ENCODE assay signal across 23 cellular contexts in genomic region chr16:2827831-2828520, GRCh38. TPM values are rescaled to one million over a fixed set of nuclear protein-coding genes. Genes with fewer than 3 reads are reported as not detected.
DNase-seq lines count a peak whose midpoint lies in the region; ATAC-seq, FAIRE-seq and TF ChIP-seq lines count a peak whose summit lies in the region.
"Had no signal": no experiment of that assay in that cellular context is flagged by ENCODE, and none has a peak within 500 bp of the region (broad histone marks: within the 10 kb centered on the region; RNA-seq: fewer than 3 reads in every experiment).

No MANE protein-coding gene starts in this region.

- H3K9me3 ChIP-seq in lower lobe of right lung = no peaks in the 10 kb centered on the region
- H3K9me3 ChIP-seq in upper lobe of right lung = no peaks in the 10 kb centered on the region
- H3K9me3 ChIP-seq: HAP-1 had no signal

- FAIRE-seq in frontal cortex (lab: Jason Lieb, UNC) = no peak
- FAIRE-seq: HTR-8/SVneo had no signal

- DNase-seq in NCI-H1694 treated with DMSO at 0.1 percent for 48 hours (lab: John Stamatoyannopoulos, UW) = peak; percentile 1
- DNase-seq in NCI-H1694 (lab: John Stamatoyannopoulos, UW) = no peak
- DNase-seq in lower lobe of right lung = peak; percentile 25
- peak; percentile 58 for DNase-seq in upper lobe of right lung
- no peak for DNase-seq in frontal cortex (ENCODE audit: low spot score in 2 of 2)
- DNase-seq in erythroblast (lab: John Stamatoyannopoulos, UW) = no peak
- DNase-seq: DND-41, NCI-H1105 treated with DMSO at 0.1 percent for 48 hours, NCI-H187, NCI-H2107, NCI-H2227 treated with DMSO at 0.1 percent for 48 hours, NCI-H524, NCI-H82, OCI-M1, SHP77 treated with DMSO at 0.1 percent for 48 hours had no signal

- intact Hi-C loops in lower lobe of right lung (cut with DNase I) (no loop called here), upper lobe of right lung (cut with DNase I) (no loop called here)

- ATAC-seq in lower lobe of right lung (no peak), upper lobe of right lung (no peak), HG03135 (IDR thresholded peaks at IDR 0.05; ENCODE audit: unreplicated experiment) (no peak)

- TF ChIP-seq CTCF in lower lobe of right lung (IDR thresholded peaks at IDR 0.05) (no peak), upper lobe of right lung (IDR thresholded peaks at IDR 0.05) (no peak)

- H3K27me3 ChIP-seq in lower lobe of right lung (ENCODE audit: low read depth) = peaks cover 15% of the 10 kb centered on the region
- H3K27me3 ChIP-seq in upper lobe of right lung = no peaks in the 10 kb centered on the region

- H3K4me1 ChIP-seq in lower lobe of right lung = peaks cover 9% of the 10 kb centered on the region
- peaks cover 6% of the 10 kb centered on the region for H3K4me1 ChIP-seq in upper lobe of right lung
- H3K4me1 ChIP-seq: HAP-1 had no signal

- TF ChIP-seq POLR2A in erythroblast (IDR thresholded peaks at IDR 0.05; ENCODE audit: low read length) = no peak

- H3K36me3 ChIP-seq in lower lobe of right lung (no peaks in the 10 kb centered on the region), upper lobe of right lung (no peaks in the 10 kb centered on the region)
- H3K36me3 ChIP-seq: HAP-1 had no signal

- H3K4me3 ChIP-seq in lower lobe of right lung (no peak overlapping the region), upper lobe of right lung (no peak overlapping the region)
- H3K4me3 ChIP-seq: HAP-1 had no signal

- H3K27ac ChIP-seq in lower lobe of right lung (no peak overlapping the region), upper lobe of right lung (no peak overlapping the region)

TF ChIP-seq in PFSK-1, 5 proteins besides CTCF, POLR2A, EP300 and RAD21:
- no peak for TF ChIP-seq TAF1 (IDR thresholded peaks at IDR 0.05; ENCODE audit: borderline replicate concordance, insufficient read depth, low read length)
- no peak for TF ChIP-seq POLR2AphosphoS5 (IDR thresholded peaks at IDR 0.05; ENCODE audit: low read depth, low read length)
- no peak for TF ChIP-seq SIN3A (IDR thresholded peaks at IDR 0.05; ENCODE audit: borderline replicate concordance, insufficient read depth, low read length)
- peak; percentile 63 to 90; a peak in 3 of 4 replicates for TF ChIP-seq REST (IDR thresholded peaks at IDR 0.05; ENCODE audit: insufficient read depth in 1 of 2, low read depth in 2 of 2, low read length in 2 of 2)
- TF ChIP-seq FOXP2 (optimal IDR thresholded peaks at IDR 0.05; ENCODE audit: borderline replicate concordance, extremely low read depth, extremely low read length, insufficient read depth) = no peak

RNA-seq across cellular contexts. Expression of gene ZG16B, which starts 2.1 kb away (rescaled TPM):
- polyA plus RNA-seq in PFSK-1 (2012; ENCODE audit: insufficient read length, low read depth) = 2.2 TPM
- total RNA-seq in lower lobe of right lung (4.5 TPM), upper lobe of right lung (not detected), frontal cortex (not detected)
- total RNA-seq: G401 had no signal

RNA-seq across cellular contexts. Expression of gene PRSS21, which starts 10.9 kb away (rescaled TPM):
- not detected for polyA plus RNA-seq in PFSK-1 (2012; ENCODE audit: insufficient read length, low read depth)
- total RNA-seq in lower lobe of right lung = 26.5 TPM
- total RNA-seq in upper lobe of right lung = 17.1 TPM
- not detected for total RNA-seq in frontal cortex
- total RNA-seq: G401, RPMI7951 had no signal

RNA-seq across cellular contexts. Expression of gene PRSS41, which starts 29.7 kb away (rescaled TPM):
- not detected for polyA plus RNA-seq in PFSK-1 (2012; ENCODE audit: insufficient read length, low read depth)
- total RNA-seq in lower lobe of right lung = not detected
- not detected for total RNA-seq in upper lobe of right lung
- total RNA-seq in frontal cortex = not detected
- total RNA-seq: G401, RPMI7951 had no signal
- polyA plus RNA-seq: AG04450, CD14-positive monocyte had no signal

RNA-seq across cellular contexts. Expression of gene PRSS22, which starts 30.0 kb away (rescaled TPM):
- polyA plus RNA-seq in PFSK-1 (2012; ENCODE audit: insufficient read length, low read depth) = not detected
- total RNA-seq in lower lobe of right lung (15.3 TPM), upper lobe of right lung (15.2 TPM), frontal cortex (not detected)
- total RNA-seq: G401 had no signal
- polyA plus RNA-seq: CD14-positive monocyte had no signal

RNA-seq across cellular contexts. Expression of gene PRSS33, which starts 40.6 kb away (rescaled TPM):
- not detected for polyA plus RNA-seq in PFSK-1 (2012; ENCODE audit: insufficient read length, low read depth)
- total RNA-seq in lower lobe of right lung = not detected
- total RNA-seq in upper lobe of right lung = not detected
- total RNA-seq in frontal cortex = not detected
- total RNA-seq: RPMI7951 had no signal
- polyA plus RNA-seq: AG04450, CD14-positive monocyte had no signal

Comparison
In these comparisons a context has a peak if more than half of its experiments do, and no peak if none do; other contexts are left out.
1. DNase-seq: peak in NCI-H1694 treated with DMSO at 0.1 percent for 48 hours (single experiment), lower lobe of right lung (single experiment) and upper lobe of right lung (single experiment); none in NCI-H1694 (single experiment), frontal cortex (0 of 2) and erythroblast (0 of 2).
2. RNA of gene PRSS21, which starts 10.9 kb away (total RNA-seq): 26.5 TPM in lower lobe of right lung (single experiment) and 17.1 TPM in upper lobe of right lung (single experiment); not detected in frontal cortex (single experiment); every median in the first group is over 10 times any median in the second.